ENCODE assay signal across 18 cellular contexts in genomic region chr6:148824960-148825359, GRCh38.
"Had no signal": no experiment of that assay in that cellular context is flagged by ENCODE, and none has a peak within 500 bp of the region (broad histone marks: within the 10 kb centered on the region; RNA-seq: fewer than 3 reads in every experiment).

No MANE protein-coding gene starts in this region.

- H3K27ac Mint-ChIP-seq: mesothelial cell of epicardium; natural killer cell treated with Interleukin-12 subunit alpha and Interleukin-12 subunit beta and Interleukin-15 and Interleukin-18, amount 100 ng/mL, for 72 hours; progenitor cell of endocrine pancreas; stimulated activated naive CD8-positive, alpha-beta T cell treated with anti-CD3 and anti-CD28 coated beads, Interleukin-15, amount 100 ng/mL, for 72 hours; type B pancreatic cell had no signal

- H3K36me3 Mint-ChIP-seq: mesothelial cell of epicardium; naive B cell; natural killer cell treated with Interleukin-12 subunit alpha and Interleukin-12 subunit beta and Interleukin-15 and Interleukin-18, amount 100 ng/mL, for 72 hours had no signal

- ATAC-seq: natural killer cell treated with Interleukin-12 subunit alpha and Interleukin-12 subunit beta and Interleukin-15 and Interleukin-18, amount 100 ng/mL, for 72 hours; right lobe of liver; stimulated activated naive CD8-positive, alpha-beta T cell treated with anti-CD3 and anti-CD28 coated beads, Interleukin-15, amount 100 ng/mL, for 72 hours had no signal

- H3K9me3 Mint-ChIP-seq: stimulated activated naive CD8-positive, alpha-beta T cell treated with anti-CD3 and anti-CD28 coated beads, Interleukin-15, amount 100 ng/mL, for 72 hours; type B pancreatic cell had no signal

- H3K27me3 Mint-ChIP-seq: naive B cell; natural killer cell treated with Interleukin-12 subunit alpha and Interleukin-12 subunit beta and Interleukin-15 and Interleukin-18, amount 100 ng/mL, for 72 hours; type B pancreatic cell had no signal

- DNase-seq: islet precursor cell; left ventricle myocardium inferior; mesendoderm; naive B cell; ovary; right lobe of liver; stimulated activated CD4-positive, alpha-beta T cell treated with anti-CD3 and anti-CD28 coated beads, Interleukin-1b, Interleukin-23, amount 100 ng/mL, for 48 hours; stimulated activated CD4-positive, alpha-beta T cell treated with anti-CD3 and anti-CD28 coated beads, Interleukin-2, amount 100 ng/mL, for 48 hours; stimulated activated CD4-positive, alpha-beta T cell treated with anti-CD3 and anti-CD28 coated beads, Interleukin-4, amount 100 ng/mL, for 4 hours; stimulated activated CD8-positive, alpha-beta memory T cell treated with anti-CD3 and anti-CD28 coated beads, Interleukin-4, amount 100 ng/mL, for 48 hours; stimulated activated naive CD4-positive, alpha-beta T cell treated with Interleukin-2 at 50 U/mL for 16 hours; stimulated activated naive CD8-positive, alpha-beta T cell treated with anti-CD3 and anti-CD28 coated beads, Interleukin-15, amount 100 ng/mL, for 72 hours; substantia nigra; uterus had no signal

- H3K4me3 Mint-ChIP-seq: mesothelial cell of epicardium; naive B cell; natural killer cell treated with Interleukin-12 subunit alpha and Interleukin-12 subunit beta and Interleukin-15 and Interleukin-18, amount 100 ng/mL, for 72 hours; stimulated activated naive CD8-positive, alpha-beta T cell treated with anti-CD3 and anti-CD28 coated beads, Interleukin-15, amount 100 ng/mL, for 72 hours; type B pancreatic cell had no signal
